14 cellular contexts compared by ENCODE assay signal in the genomic region with DNA sequence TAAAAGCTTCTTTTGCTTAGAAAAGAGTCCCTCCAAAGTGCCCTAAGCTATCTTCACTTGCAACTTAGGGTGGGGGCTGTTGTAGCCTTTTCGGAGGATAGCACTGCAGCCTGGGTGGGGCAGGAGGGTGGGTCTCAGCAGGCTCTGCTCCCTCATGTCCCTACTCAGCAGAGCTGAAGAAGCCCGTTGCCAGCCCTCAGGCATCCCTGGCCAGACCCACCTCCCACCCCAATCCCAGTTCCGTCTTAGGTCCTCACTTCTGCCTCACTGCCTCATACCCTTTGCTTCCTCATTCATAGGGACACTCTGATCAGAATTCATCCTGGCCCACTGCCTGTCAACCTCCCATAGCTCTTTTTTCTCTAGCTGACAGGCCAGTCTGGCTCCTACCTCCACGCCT.
"Had no signal": no experiment of that assay in that cellular context is flagged by ENCODE, and none has a peak within 500 bp of the region (broad histone marks: within the 10 kb centered on the region; RNA-seq: fewer than 3 reads in every experiment).

No MANE protein-coding gene starts in this region.

- H3K27ac Mint-ChIP-seq: activated naive CD4-positive, alpha-beta T cell treated with anti-CD3 and anti-CD28 coated beads, Interleukin-2, amount 50 U/mL, for 72 hours; activated T-cell treated with anti-CD3 and anti-CD28 coated beads, Interleukin-2, amount 50 U/mL, for 72 hours; memory B cell had no signal

- H3K36me3 Mint-ChIP-seq: activated naive CD4-positive, alpha-beta T cell treated with anti-CD3 and anti-CD28 coated beads, Interleukin-2, amount 50 U/mL, for 72 hours; memory B cell; naive thymus-derived CD4-positive, alpha-beta T cell had no signal

- DNase-seq: activated CD4-positive, alpha-beta T cell treated with anti-CD3 and anti-CD28 coated beads for 1 hour; activated gamma-delta T cell; activated T-cell treated with anti-CD3 and anti-CD28 coated beads, Interleukin-2, amount 50 U/mL, for 72 hours; adrenal gland; effector memory CD8-positive, alpha-beta T cell; foreskin keratinocyte; naive thymus-derived CD4-positive, alpha-beta T cell; nucleus accumbens; stimulated activated naive CD4-positive, alpha-beta T cell; SW 1271; T-helper 2 cell had no signal

- H3K9me3 Mint-ChIP-seq: activated naive CD4-positive, alpha-beta T cell treated with anti-CD3 and anti-CD28 coated beads, Interleukin-2, amount 50 U/mL, for 72 hours; activated T-cell treated with anti-CD3 and anti-CD28 coated beads, Interleukin-2, amount 50 U/mL, for 72 hours; effector memory CD8-positive, alpha-beta T cell; memory B cell; naive thymus-derived CD4-positive, alpha-beta T cell had no signal

- ATAC-seq: activated naive CD4-positive, alpha-beta T cell treated with anti-CD3 and anti-CD28 coated beads, Interleukin-2, amount 50 U/mL, for 72 hours; activated T-cell treated with anti-CD3 and anti-CD28 coated beads, Interleukin-2, amount 50 U/mL, for 72 hours; effector memory CD8-positive, alpha-beta T cell; foreskin keratinocyte; naive thymus-derived CD4-positive, alpha-beta T cell had no signal

- H3K27me3 Mint-ChIP-seq: effector memory CD8-positive, alpha-beta T cell; naive thymus-derived CD4-positive, alpha-beta T cell had no signal

- H3K36me3 ChIP-seq: adrenal gland had no signal

- H3K27ac ChIP-seq: foreskin keratinocyte, VCaP had no signal

- H3K4me3 ChIP-seq: adrenal gland had no signal

- H3K4me3 Mint-ChIP-seq: activated T-cell treated with anti-CD3 and anti-CD28 coated beads, Interleukin-2, amount 50 U/mL, for 72 hours; effector memory CD8-positive, alpha-beta T cell; memory B cell; naive thymus-derived CD4-positive, alpha-beta T cell had no signal

- H3K9me3 ChIP-seq: adrenal gland had no signal

- H3K27me3 ChIP-seq: adrenal gland, foreskin keratinocyte had no signal
